Comparison of ENCODE assay signal across 24 cellular contexts in genomic region chr11:121931748-121932352, GRCh38.
DNase-seq lines count a peak whose midpoint lies in the region; ATAC-seq and TF ChIP-seq lines count a peak whose summit lies in the region.
"Had no signal": no experiment of that assay in that cellular context is flagged by ENCODE, and none has a peak within 500 bp of the region (broad histone marks: within the 10 kb centered on the region; RNA-seq: fewer than 3 reads in every experiment).

No MANE protein-coding gene starts in this region.

- H3K4me1 ChIP-seq in mammary epithelial cell (ENCODE audit: insufficient read depth, low read length) (peaks cover 32% of the 10 kb centered on the region), breast epithelium (no peaks in the 10 kb centered on the region), neural progenitor cell (peaks cover 31% of the 10 kb centered on the region), spleen (peaks cover 0 to 20% (median 9%) of the 10 kb centered on the region in 6 donors)

- H3K36me3 ChIP-seq in mammary epithelial cell (ENCODE audit: insufficient read depth, low read length) (no peaks in the 10 kb centered on the region), breast epithelium (no peaks in the 10 kb centered on the region), neural progenitor cell (no peaks in the 10 kb centered on the region), spleen (no peaks in the 10 kb centered on the region)
- H3K36me3 ChIP-seq: neutrophil had no signal

- no peaks in the 10 kb centered on the region for H3K27me3 ChIP-seq in mammary epithelial cell (ENCODE audit: insufficient read depth, low read length)
- H3K27me3 ChIP-seq in breast epithelium, result no peaks in the 10 kb centered on the region
- peaks cover 11% of the 10 kb centered on the region for H3K27me3 ChIP-seq in neural progenitor cell
- peaks cover 0 to 24% (median 0%) of the 10 kb centered on the region in 7 donors for H3K27me3 ChIP-seq in spleen (replicated peaks in 1 of 7)
- H3K27me3 ChIP-seq: body of pancreas had no signal

- peaks cover 2% of the 10 kb centered on the region for H3K27me3 Mint-ChIP-seq in neural progenitor cell (ENCODE audit: insufficient read depth, low read depth)
- H3K27me3 Mint-ChIP-seq in activated T-helper 2 cell treated with anti-CD3 and anti-CD28 coated beads, Interferon-gamma antibody, Interleukin-2, Interleukin-4, amounts not matched to agents 10 μg/mL and 5 μg/mL and 100 μg/mL, durations not matched to agents 14 hours and 24 hours and 36 hours (ENCODE audit: low read depth), result peaks cover 3% of the 10 kb centered on the region

- no peak overlapping the region for H3K9ac ChIP-seq in mammary epithelial cell (ENCODE audit: insufficient read depth, low read length)
- no peak overlapping the region for H3K9ac ChIP-seq in neural progenitor cell

- no peak overlapping the region for H3K4me3 Mint-ChIP-seq in neural progenitor cell
- H3K4me3 Mint-ChIP-seq in activated T-helper 2 cell treated with anti-CD3 and anti-CD28 coated beads, Interferon-gamma antibody, Interleukin-2, Interleukin-4, amounts not matched to agents 10 μg/mL and 5 μg/mL and 100 μg/mL, durations not matched to agents 14 hours and 24 hours and 36 hours (ENCODE audit: low read depth), result no peak overlapping the region
- H3K4me3 Mint-ChIP-seq: activated B cell treated with CpG ODN at 0.5 μM for 24 hours; activated CD4-positive, alpha-beta memory T cell treated with anti-CD3 and anti-CD28 coated beads for 36 hours; CD4-positive, alpha-beta T cell; stimulated activated naive B cell treated with anti-CD40 and anti-IgM and Interleukin-4, amounts not matched to agents 10 μg/mL and 1 μg/mL and 100 μg/mL, for 72 hours had no signal

- H3K4me2 ChIP-seq in mammary epithelial cell (ENCODE audit: insufficient read depth, low read depth, low read length), result peak overlapping the region; percentile 25
- no peak overlapping the region for H3K4me2 ChIP-seq in neural progenitor cell

- intact Hi-C loops in mammary epithelial cell (cut with micrococcal nuclease) (no loop called here), breast epithelium (cut with DNase I; ENCODE audit: low total_unique reads) (no loop called here), spleen (cut with DNase I; ENCODE audit: low total_unique reads) (no loop called here)
- intact Hi-C loops in activated T-helper 2 cell treated with anti-CD3 and anti-CD28 coated beads, Interferon-gamma antibody, Interleukin-2, Interleukin-4, amounts not matched to agents 10 μg/mL and 5 μg/mL and 100 μg/mL, durations not matched to agents 14 hours and 24 hours and 36 hours (cut with micrococcal nuclease), result loop anchor here (10.0 kb wide), 1 partner anchor 267 kb away; no protein-coding TSS in a partner anchor

- ATAC-seq in GM21381 (IDR thresholded peaks at IDR 0.05; ENCODE audit: unreplicated experiment) (no peak), GM19035 (IDR thresholded peaks at IDR 0.05; ENCODE audit: unreplicated experiment) (no peak)
- ATAC-seq: body of pancreas; stimulated activated naive B cell treated with anti-CD40 and anti-IgM and Interleukin-4, amounts not matched to agents 10 μg/mL and 1 μg/mL and 100 μg/mL, for 72 hours had no signal

- in situ Hi-C loops in mammary epithelial cell (cut with MboI; ENCODE audit: low sequenced_read_pairs in 2 of 2), result no loop called here

- no peaks in the 10 kb centered on the region for H3K36me3 Mint-ChIP-seq in neural progenitor cell
- no peaks in the 10 kb centered on the region for H3K36me3 Mint-ChIP-seq in activated T-helper 2 cell treated with anti-CD3 and anti-CD28 coated beads, Interferon-gamma antibody, Interleukin-2, Interleukin-4, amounts not matched to agents 10 μg/mL and 5 μg/mL and 100 μg/mL, durations not matched to agents 14 hours and 24 hours and 36 hours (ENCODE audit: low read depth)
- H3K36me3 Mint-ChIP-seq: activated CD4-positive, alpha-beta memory T cell treated with anti-CD3 and anti-CD28 coated beads for 36 hours; stimulated activated naive B cell treated with anti-CD40 and anti-IgM and Interleukin-4, amounts not matched to agents 10 μg/mL and 1 μg/mL and 100 μg/mL, for 72 hours had no signal

- no peak for DNase-seq in mammary epithelial cell
- no peak for DNase-seq in breast epithelium (ENCODE audit: low spot score in 2 of 2)
- peak; percentile 29 for DNase-seq in fibroblast of peridontal ligament (ENCODE audit: extremely low read depth)
- DNase-seq in neural progenitor cell (ENCODE audit: low spot score), result no peak
- DNase-seq in activated T-helper 2 cell treated with anti-CD3 and anti-CD28 coated beads, Interferon-gamma antibody, Interleukin-2, Interleukin-4, amounts not matched to agents 10 μg/mL and 5 μg/mL and 100 μg/mL, durations not matched to agents 14 hours and 24 hours and 36 hours (ENCODE audit: low spot score), result no peak
- no peak for DNase-seq in spleen
- DNase-seq: activated B cell treated with CpG ODN at 0.5 μM for 24 hours; activated CD4-positive, alpha-beta memory T cell treated with anti-CD3 and anti-CD28 coated beads for 36 hours; activated effector memory CD4-positive, alpha-beta T cell treated with Interleukin-2 at 50 U/mL for 16 hours; body of pancreas; CD4-positive, alpha-beta T cell; effector CD8-positive, alpha-beta T cell; Karpas-422; NCI-H1694 treated with DMSO at 0.1 percent for 48 hours; NCI-H2171 treated with DMSO at 0.1 percent for 48 hours; NCI-H524 treated with DMSO at 0.1 percent for 48 hours; NK-92 treated with Interleukin-12 subunit alpha and Interleukin-12 subunit beta, amount 100 ng/mL, for 24 hours; SIG-M5; stimulated activated CD4-positive, alpha-beta T cell treated with anti-CD3 and anti-CD28 coated beads, Interleukin-4, amount 100 ng/mL, for 24 hours; stimulated activated naive B cell treated with anti-CD40 and anti-IgM and Interleukin-4, amounts not matched to agents 10 μg/mL and 1 μg/mL and 100 μg/mL, for 72 hours had no signal

- no peak overlapping the region for H2AFZ ChIP-seq in mammary epithelial cell (ENCODE audit: low read depth, low read length)
- H2AFZ ChIP-seq in neural progenitor cell (replicated peaks), result no peak overlapping the region

- H3K79me2 ChIP-seq in mammary epithelial cell (ENCODE audit: insufficient read depth, low read length) (no peaks in the 10 kb centered on the region), neural progenitor cell (ENCODE audit: low read depth) (no peaks in the 10 kb centered on the region)

- CTCF ChIA-PET in mammary epithelial cell (lab: Charles Lee; ENCODE audit: low non-redundant PET), result no interaction called here

- H3K4me3 ChIP-seq in mammary epithelial cell (replicated peaks in 1 of 3; ENCODE audit: insufficient read depth in 1 of 3, low read depth in 2 of 3, low read length in 3 of 3) (no peak overlapping the region), breast epithelium (no peak overlapping the region), neural progenitor cell (no peak overlapping the region), spleen (no peak overlapping the region)
- H3K4me3 ChIP-seq: body of pancreas had no signal

- 96% methylated on average over 4 of the region's 4 CpGs for WGBS in mammary epithelial cell (ENCODE audit: low coverage, missing lambda C conversion rate)
- 61 to 76% (median 68%) methylated on average over 4 of the region's 4 CpGs for WGBS in spleen, 5 donors

- dilution Hi-C loops in mammary epithelial cell (cut with HindIII; ENCODE audit: low sequenced_read_pairs), result no loop called here

- H3K27ac Mint-ChIP-seq in neural progenitor cell, result peak overlapping the region; percentile 16
- H3K27ac Mint-ChIP-seq in activated T-helper 2 cell treated with anti-CD3 and anti-CD28 coated beads, Interferon-gamma antibody, Interleukin-2, Interleukin-4, amounts not matched to agents 10 μg/mL and 5 μg/mL and 100 μg/mL, durations not matched to agents 14 hours and 24 hours and 36 hours, result no peak overlapping the region
- H3K27ac Mint-ChIP-seq: activated B cell treated with CpG ODN at 0.5 μM for 24 hours; activated CD4-positive, alpha-beta memory T cell treated with anti-CD3 and anti-CD28 coated beads for 36 hours; CD4-positive, alpha-beta T cell; stimulated activated naive B cell treated with anti-CD40 and anti-IgM and Interleukin-4, amounts not matched to agents 10 μg/mL and 1 μg/mL and 100 μg/mL, for 72 hours had no signal

- H3K27ac ChIP-seq in mammary epithelial cell (ENCODE audit: insufficient read depth, low read depth, low read length) (no peak overlapping the region), breast epithelium (no peak overlapping the region), neural progenitor cell (no peak overlapping the region), spleen (no peak overlapping the region)
- H3K27ac ChIP-seq: 22Rv1, body of pancreas, neutrophil had no signal

- H4K20me1 ChIP-seq in mammary epithelial cell (ENCODE audit: insufficient read depth, low read length) (no peaks in the 10 kb centered on the region), neural progenitor cell (ENCODE audit: low read depth) (peaks cover 8% of the 10 kb centered on the region)

- BruUV-seq in mammary epithelial cell (replicated peaks; lab: Mats Ljungman, UMichigan), result no TSS peak

- TF ChIP-seq CTCF in mammary epithelial cell (conservative IDR thresholded peaks at IDR 0.05 in 1 of 2, IDR thresholded peaks at IDR 0.05 in 1 of 2; ENCODE audit: extremely low read depth in 1 of 2, insufficient read depth in 1 of 2, low read depth in 1 of 2, low read length in 2 of 2) (no peak), breast epithelium (IDR thresholded peaks at IDR 0.05) (no peak), neural progenitor cell (IDR thresholded peaks at IDR 0.05) (no peak), spleen (IDR thresholded peaks at IDR 0.05 in 8 of 11, conservative IDR thresholded peaks at IDR 0.05 in 3 of 11) (no peak)

- TF ChIP-seq POLR2A in breast epithelium (IDR thresholded peaks at IDR 0.05) (no peak), spleen (IDR thresholded peaks at IDR 0.05) (no peak)

- peaks cover 3% of the 10 kb centered on the region for H3K9me3 Mint-ChIP-seq in neural progenitor cell
- no peaks in the 10 kb centered on the region for H3K9me3 Mint-ChIP-seq in activated T-helper 2 cell treated with anti-CD3 and anti-CD28 coated beads, Interferon-gamma antibody, Interleukin-2, Interleukin-4, amounts not matched to agents 10 μg/mL and 5 μg/mL and 100 μg/mL, durations not matched to agents 14 hours and 24 hours and 36 hours
- H3K9me3 Mint-ChIP-seq: activated B cell treated with CpG ODN at 0.5 μM for 24 hours; activated CD4-positive, alpha-beta memory T cell treated with anti-CD3 and anti-CD28 coated beads for 36 hours; CD4-positive, alpha-beta T cell had no signal

- peaks cover 28% of the 10 kb centered on the region for H3K4me1 Mint-ChIP-seq in neural progenitor cell
- no peaks in the 10 kb centered on the region for H3K4me1 Mint-ChIP-seq in activated T-helper 2 cell treated with anti-CD3 and anti-CD28 coated beads, Interferon-gamma antibody, Interleukin-2, Interleukin-4, amounts not matched to agents 10 μg/mL and 5 μg/mL and 100 μg/mL, durations not matched to agents 14 hours and 24 hours and 36 hours (ENCODE audit: low read depth)
- H3K4me1 Mint-ChIP-seq: activated B cell treated with CpG ODN at 0.5 μM for 24 hours; stimulated activated naive B cell treated with anti-CD40 and anti-IgM and Interleukin-4, amounts not matched to agents 10 μg/mL and 1 μg/mL and 100 μg/mL, for 72 hours had no signal

- H3K9me3 ChIP-seq in mammary epithelial cell (replicated peaks; ENCODE audit: insufficient read depth, low read length) (no peaks in the 10 kb centered on the region), breast epithelium (no peaks in the 10 kb centered on the region), neural progenitor cell (ENCODE audit: low read depth) (no peaks in the 10 kb centered on the region), spleen (no peaks in the 10 kb centered on the region)
- H3K9me3 ChIP-seq: body of pancreas, neutrophil had no signal

- H3F3A ChIP-seq in neural progenitor cell (ENCODE audit: low read depth), result peaks cover 15% of the 10 kb centered on the region
